Comparison of ENCODE assay signal across 15 cellular contexts in genomic region chr2:165198181-165198580, GRCh38. TPM values are rescaled to one million over a fixed set of nuclear protein-coding genes. Genes with fewer than 3 reads are reported as not detected.
"Had no signal": no experiment of that assay in that cellular context is flagged by ENCODE, and none has a peak within 500 bp of the region (broad histone marks: within the 10 kb centered on the region; RNA-seq: fewer than 3 reads in every experiment).

No MANE protein-coding gene starts in this region.

- H3K36me3 ChIP-seq: lower lobe of right lung, right lobe of liver, suprapubic skin, upper lobe of left lung had no signal

- H3K27me3 ChIP-seq: right lobe of liver, suprapubic skin, upper lobe of left lung had no signal

- ATAC-seq: lower lobe of right lung, psoas muscle, right lobe of liver had no signal

- H3K4me1 ChIP-seq: lower lobe of right lung, psoas muscle, right lobe of liver, suprapubic skin, upper lobe of left lung had no signal

- H3K4me2 ChIP-seq: smooth muscle cell had no signal

- H3K4me3 ChIP-seq: lower lobe of right lung, psoas muscle, right lobe of liver, smooth muscle cell, suprapubic skin, upper lobe of left lung had no signal

- H3K27ac ChIP-seq: lower lobe of right lung, psoas muscle, right lobe of liver, suprapubic skin, upper lobe of left lung had no signal

- DNase-seq: activated CD4-positive, alpha-beta T cell treated with anti-CD3 and anti-CD28 coated beads, Interleukin-2, amount 10 ng/mL, durations not matched to agents 7 days and 5 days; activated CD8-positive, alpha-beta memory T cell treated with anti-CD3 and anti-CD28 coated beads, Interleukin-2, amount 50 U/mL, for 48 hours; activated gamma-delta T cell treated with Interleukin-2 at 50 U/mL for 16 hours; amygdala; effector memory CD4-positive, alpha-beta T cell; foreskin melanocyte; head of caudate nucleus; lower lobe of right lung; nephron progenitor cell; psoas muscle; right lobe of liver; upper lobe of left lung had no signal

- H3K9me3 ChIP-seq: lower lobe of right lung, psoas muscle, right lobe of liver, suprapubic skin, upper lobe of left lung had no signal

RNA-seq across cellular contexts. Expression of gene SCN3A, which starts 5.7 kb away (rescaled TPM):
- total RNA-seq: activated CD4-positive, alpha-beta T cell treated with anti-CD3 and anti-CD28 coated beads, Interleukin-2, amount 10 ng/mL, durations not matched to agents 7 days and 5 days; osteocyte; smooth muscle cell had no signal

RNA-seq across cellular contexts. Expression of gene SCN2A, which starts 41.0 kb away (rescaled TPM):
- total RNA-seq: psoas muscle had no signal
